28 cellular contexts compared by ENCODE assay signal in the genomic region with DNA sequence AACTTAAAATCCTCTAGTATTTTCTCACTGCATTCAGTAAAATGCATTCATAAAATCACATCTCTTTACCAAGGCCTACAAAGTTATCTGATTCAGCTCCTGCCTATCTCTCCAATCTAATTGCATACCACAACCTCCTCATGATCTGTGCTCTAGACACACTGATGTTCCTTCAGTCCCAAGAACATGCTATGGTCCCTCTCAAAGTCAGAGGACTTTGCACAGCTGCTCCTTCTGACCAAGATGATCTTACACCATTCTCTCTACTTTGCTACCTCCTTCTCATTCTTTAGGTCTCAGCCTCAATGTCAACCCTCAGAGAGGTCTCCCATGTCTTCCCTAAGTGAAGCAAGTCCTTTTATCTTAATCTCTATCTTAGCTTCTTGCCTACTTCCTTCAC. TPM values are rescaled to one million over a fixed set of nuclear protein-coding genes. Genes with fewer than 3 reads are reported as not detected.
A peak's percentile ranks its signal among the peaks of the same experiment; 100 is the strongest.
DNase-seq lines count a peak whose midpoint lies in the region; ATAC-seq, FAIRE-seq and TF ChIP-seq lines count a peak whose summit lies in the region.
"Had no signal": no experiment of that assay in that cellular context is flagged by ENCODE, and none has a peak within 500 bp of the region (broad histone marks: within the 10 kb centered on the region; RNA-seq: fewer than 3 reads in every experiment).

No MANE protein-coding gene starts in this region.

- H3K9ac ChIP-seq in SK-N-SH: peak overlapping the region; percentile 48; the same call in 1 of the 2 replicates
- H3K9ac ChIP-seq in kidney (ENCODE audit: low read length in 2 of 2): no peak overlapping the region
- no peak overlapping the region for H3K9ac ChIP-seq in endodermal cell (ENCODE audit: extremely low read depth, low read length, poor library complexity, severe bottlenecking)

- no peak for FAIRE-seq in kidney (lab: Jason Lieb, UNC)

- H3K79me2 ChIP-seq in SK-N-SH (ENCODE audit: insufficient read depth): no peaks in the 10 kb centered on the region

- intact Hi-C loops in MCF 10A (cut with micrococcal nuclease): loop anchor here (5.0 kb wide), 2 partner anchors 43 to 213 kb away; a partner anchor contains a TSS
- intact Hi-C loops in breast epithelium (cut with DNase I; ENCODE audit: low total_unique reads): no loop called here
- intact Hi-C loops in tibial artery (cut with DNase I; ENCODE audit: low total_unique reads): no loop called here
- intact Hi-C loops in kidney (cut with DNase I): no loop called here

- no peaks in the 10 kb centered on the region for H3K9me3 Mint-ChIP-seq in MCF 10A (ENCODE audit: unreplicated experiment)
- no peaks in the 10 kb centered on the region for H3K9me3 Mint-ChIP-seq in endodermal cell
- H3K9me3 Mint-ChIP-seq: activated T-cell treated with anti-CD3 and anti-CD28 coated beads, Interleukin-2, amount 50 U/mL, for 24 hours; central memory CD8-positive, alpha-beta T cell; H9; stimulated activated naive CD8-positive, alpha-beta T cell treated with anti-CD3 and anti-CD28 coated beads, Interleukin-15, Interleukin-2, amounts not matched to agents 100 ng/mL and 50 ng/mL, for 24 hours had no signal

- no peak for TF ChIP-seq EP300 in SK-N-SH (IDR thresholded peaks at IDR 0.05; ENCODE audit: borderline replicate concordance in 1 of 2, low read depth in 1 of 2, low read length in 1 of 2)

- DNase-seq in MCF 10A (ENCODE audit: unreplicated experiment) (no peak), breast epithelium (ENCODE audit: low spot score in 2 of 2) (no peak), SK-N-SH (no peak), foreskin keratinocyte (no peak), tibial artery (no peak), kidney (no peak), endodermal cell (no peak), NCI-H446 treated with DMSO at 0.1 percent for 48 hours (lab: John Stamatoyannopoulos, UW) (no peak)
- DNase-seq: activated CD4-positive, alpha-beta T cell treated with anti-CD3 and anti-CD28 coated beads for 36 hours; activated CD8-positive, alpha-beta memory T cell treated with anti-CD3 and anti-CD28 coated beads for 24 hours; activated naive CD4-positive, alpha-beta T cell treated with Interleukin-2 at 50 U/mL for 16 hours; activated T-cell treated with anti-CD3 and anti-CD28 coated beads, Interleukin-2, amount 50 U/mL, for 24 hours; anterior cingulate cortex; erythroblast; gastrocnemius medialis; H9; KBM-7; NCI-H187; NCI-H748 treated with DMSO at 0.1 percent for 48 hours; SHP77; stimulated activated CD4-positive, alpha-beta T cell treated with anti-CD3 and anti-CD28 coated beads, Interleukin-4, amount 100 ng/mL, for 24 hours; T-helper 1 cell had no signal

- H3K4me1 ChIP-seq in breast epithelium: no peaks in the 10 kb centered on the region
- H3K4me1 ChIP-seq in SK-N-SH (ENCODE audit: control insufficient read depth in 1 of 2, insufficient read depth in 2 of 2, low read depth in 1 of 2, low read length in 1 of 2): peaks cover 0 to 61% of the 10 kb centered on the region in 2 experiments; a peak in 3 of 4 replicates
- peaks cover 31% of the 10 kb centered on the region for H3K4me1 ChIP-seq in foreskin keratinocyte
- H3K4me1 ChIP-seq in tibial artery: peaks cover 0 to 48% (median 17%) of the 10 kb centered on the region in 4 donors
- no peaks in the 10 kb centered on the region for H3K4me1 ChIP-seq in kidney (ENCODE audit: control insufficient read depth in 1 of 2, insufficient read depth in 1 of 2, low read depth in 1 of 2, low read length in 2 of 2)
- H3K4me1 ChIP-seq in endodermal cell (ENCODE audit: control insufficient read depth, insufficient read depth, low read length): peaks cover 8% of the 10 kb centered on the region

- no peak for TF ChIP-seq POLR2A in breast epithelium (IDR thresholded peaks at IDR 0.05)

- H3K36me3 ChIP-seq in breast epithelium (no peaks in the 10 kb centered on the region), SK-N-SH (replicated peaks in 1 of 2; ENCODE audit: control insufficient read depth in 1 of 2, insufficient read depth in 2 of 2, low read length in 1 of 2) (no peaks in the 10 kb centered on the region), tibial artery (no peaks in the 10 kb centered on the region), kidney (ENCODE audit: control insufficient read depth in 1 of 2, insufficient read depth in 2 of 2, low read length in 2 of 2) (no peaks in the 10 kb centered on the region), endodermal cell (ENCODE audit: control insufficient read depth, insufficient read depth, low read length) (no peaks in the 10 kb centered on the region)
- H3K36me3 ChIP-seq: gastrocnemius medialis, neutrophil had no signal

- peak; percentile 1 for ATAC-seq in foreskin keratinocyte
- ATAC-seq: activated CD4-positive, alpha-beta T cell treated with anti-CD3 and anti-CD28 coated beads for 36 hours had no signal

- no peaks in the 10 kb centered on the region for H4K20me1 ChIP-seq in SK-N-SH (ENCODE audit: insufficient read depth)

- H3K27me3 Mint-ChIP-seq in MCF 10A (ENCODE audit: insufficient read depth, unreplicated experiment): no peaks in the 10 kb centered on the region
- no peaks in the 10 kb centered on the region for H3K27me3 Mint-ChIP-seq in endodermal cell (ENCODE audit: insufficient read depth)
- H3K27me3 Mint-ChIP-seq: type B pancreatic cell had no signal

- H3K4me3 ChIP-seq in breast epithelium (no peak overlapping the region), SK-N-SH (ENCODE audit: low read depth in 2 of 2, low read length in 1 of 2) (no peak overlapping the region), tibial artery (no peak overlapping the region), kidney (ENCODE audit: low read length in 2 of 2) (no peak overlapping the region), endodermal cell (ENCODE audit: low read length) (no peak overlapping the region)
- H3K4me3 ChIP-seq: gastrocnemius medialis had no signal

- H3K27ac ChIP-seq in breast epithelium (peak overlapping the region in 1 of 2 donors; percentile 17), SK-N-SH (ENCODE audit: low read depth in 2 of 2, low read length in 1 of 2) (peak overlapping the region; percentile 82 to 99), foreskin keratinocyte (peak overlapping the region; percentile 21), tibial artery (peak overlapping the region; percentile 39 to 54), kidney (ENCODE audit: low read depth in 2 of 2, low read length in 2 of 2) (no peak overlapping the region), endodermal cell (ENCODE audit: low read depth, low read length) (no peak overlapping the region)
- H3K27ac ChIP-seq: 22Rv1, gastrocnemius medialis, neutrophil had no signal

- peaks cover 5% of the 10 kb centered on the region for H3K36me3 Mint-ChIP-seq in MCF 10A (ENCODE audit: insufficient read depth, unreplicated experiment)
- no peaks in the 10 kb centered on the region for H3K36me3 Mint-ChIP-seq in endodermal cell (ENCODE audit: low read depth)
- H3K36me3 Mint-ChIP-seq: type B pancreatic cell had no signal

- peaks cover 66% of the 10 kb centered on the region for H3F3A ChIP-seq in SK-N-SH (replicated peaks; ENCODE audit: insufficient read depth)

- POLR2A ChIA-PET in MCF 10A (lab: Yijun Ruan, JAX) (interaction anchor here (0.6 to 8.2 kb wide), 18 partner anchors 10 to 360 kb away, joined by 3 to 109 read pairs (median 6); a partner anchor contains a TSS), SK-N-SH (lab: Yijun Ruan, JAX) (no interaction called here)

- H2AFZ ChIP-seq in SK-N-SH (ENCODE audit: low read depth): no peak overlapping the region

- CTCF ChIA-PET in MCF 10A (lab: Yijun Ruan, JAX) (interaction anchor here (0.6 to 3.4 kb wide), 9 partner anchors 11 to 396 kb away, joined by 3 to 18 read pairs (median 4); a partner anchor contains a TSS), SK-N-SH (lab: Yijun Ruan, JAX) (no interaction called here)

- no peak for TF ChIP-seq RAD21 in SK-N-SH (IDR thresholded peaks at IDR 0.05; ENCODE audit: low read length)

- peak overlapping the region; percentile 43 for H3K27ac Mint-ChIP-seq in MCF 10A (ENCODE audit: low read depth, unreplicated experiment)
- no peak overlapping the region for H3K27ac Mint-ChIP-seq in endodermal cell
- H3K27ac Mint-ChIP-seq: activated CD4-positive, alpha-beta T cell treated with anti-CD3 and anti-CD28 coated beads for 36 hours; activated T-cell treated with anti-CD3 and anti-CD28 coated beads, Interleukin-2, amount 50 U/mL, for 24 hours; B cell; H9; stimulated activated naive CD8-positive, alpha-beta T cell treated with anti-CD3 and anti-CD28 coated beads, Interleukin-15, Interleukin-2, amounts not matched to agents 100 ng/mL and 50 ng/mL, for 24 hours; type B pancreatic cell had no signal

- no TSS peak for BruUV-seq in MCF 10A (replicated peaks; lab: Mats Ljungman, UMichigan)

- peak overlapping the region; percentile 47 for H3K4me2 ChIP-seq in SK-N-SH

- H3K4me3 Mint-ChIP-seq in MCF 10A (ENCODE audit: unreplicated experiment) (no peak overlapping the region), endodermal cell (no peak overlapping the region)
- H3K4me3 Mint-ChIP-seq: activated CD4-positive, alpha-beta T cell treated with anti-CD3 and anti-CD28 coated beads for 36 hours; activated T-cell treated with anti-CD3 and anti-CD28 coated beads, Interleukin-2, amount 50 U/mL, for 24 hours; B cell; central memory CD8-positive, alpha-beta T cell; H9; stimulated activated naive CD8-positive, alpha-beta T cell treated with anti-CD3 and anti-CD28 coated beads, Interleukin-15, Interleukin-2, amounts not matched to agents 100 ng/mL and 50 ng/mL, for 24 hours; type B pancreatic cell had no signal

- no peaks in the 10 kb centered on the region for H3K9me3 ChIP-seq in breast epithelium
- H3K9me3 ChIP-seq in SK-N-SH: no peaks in the 10 kb centered on the region
- no peaks in the 10 kb centered on the region for H3K9me3 ChIP-seq in tibial artery
- H3K9me3 ChIP-seq in kidney (ENCODE audit: control insufficient read depth in 1 of 2, low read length in 2 of 2): no peaks in the 10 kb centered on the region
- H3K9me3 ChIP-seq in endodermal cell (ENCODE audit: control insufficient read depth, low read length): no peaks in the 10 kb centered on the region
- H3K9me3 ChIP-seq: gastrocnemius medialis, neutrophil had no signal

- no peak for TF ChIP-seq CTCF in MCF 10A (IDR thresholded peaks at IDR 0.05; ENCODE audit: unreplicated experiment)
- TF ChIP-seq CTCF in breast epithelium (IDR thresholded peaks at IDR 0.05): no peak
- TF ChIP-seq CTCF in SK-N-SH (IDR thresholded peaks at IDR 0.05): no peak
- no peak for TF ChIP-seq CTCF in foreskin keratinocyte (conservative IDR thresholded peaks at IDR 0.05)
- no peak for TF ChIP-seq CTCF in tibial artery (IDR thresholded peaks at IDR 0.05)
- TF ChIP-seq CTCF in kidney (IDR thresholded peaks at IDR 0.05; ENCODE audit: borderline replicate concordance, extremely low read depth, insufficient read depth): no peak
- TF ChIP-seq CTCF in endodermal cell (conservative IDR thresholded peaks at IDR 0.05): no peak

- H3K9me2 ChIP-seq in SK-N-SH: no peaks in the 10 kb centered on the region

- H3K4me1 Mint-ChIP-seq in MCF 10A (ENCODE audit: insufficient read depth, unreplicated experiment) (peaks cover 42% of the 10 kb centered on the region), endodermal cell (peaks cover 5% of the 10 kb centered on the region)
- H3K4me1 Mint-ChIP-seq: activated CD4-positive, alpha-beta T cell treated with anti-CD3 and anti-CD28 coated beads for 36 hours; central memory CD8-positive, alpha-beta T cell; H9 had no signal

- H3K27me3 ChIP-seq in breast epithelium (no peaks in the 10 kb centered on the region), SK-N-SH (ENCODE audit: insufficient read depth) (no peaks in the 10 kb centered on the region), foreskin keratinocyte (no peaks in the 10 kb centered on the region), tibial artery (no peaks in the 10 kb centered on the region), endodermal cell (ENCODE audit: control insufficient read depth, insufficient read depth, low read length, poor library complexity, severe bottlenecking) (no peaks in the 10 kb centered on the region)
- H3K27me3 ChIP-seq: gastrocnemius medialis, neutrophil had no signal

RNA-seq across cellular contexts. Expression of a gene that starts 45.5 kb away (rescaled TPM):
- 225 and 267 TPM in 2 replicates for total RNA-seq in MCF 10A (2022)
- total RNA-seq in breast epithelium: 100 to 1,000 TPM; 117 to 729 (median 154) TPM
- polyA plus RNA-seq in SK-N-SH (2012; rRNA removed): 968 and 1,061 TPM in 2 replicates
- 882 and 1,015 TPM in 2 replicates for polyA plus RNA-seq in SK-N-SH (2012; cell fraction: cytosol; rRNA removed)
- polyA plus RNA-seq in SK-N-SH (2012; cell fraction: nucleus; rRNA removed): 515 and 554 TPM in 2 replicates
- total RNA-seq in foreskin keratinocyte: 1,286 and 1,415 TPM in 2 replicates
- polyA plus RNA-seq in foreskin keratinocyte: 706 and 882 TPM in 2 replicates
- 67.2 TPM for total RNA-seq in kidney
- 15.7 TPM for polyA plus RNA-seq in kidney (ENCODE audit: insufficient read depth, low read depth, low replicate concordance)
- total RNA-seq in endodermal cell: 1 to 10 TPM; 4.9 to 8.8 TPM
- polyA plus RNA-seq in endodermal cell (2013, experiment 1 of 2): 7.3 TPM
- polyA plus RNA-seq in endodermal cell (2013, experiment 2 of 2): 9.3 TPM

Comparison
In these comparisons a context has a peak if more than half of its experiments do, and no peak if none do; other contexts are left out.
1. H3K27ac ChIP-seq: peak in SK-N-SH (2 of 2), foreskin keratinocyte (single experiment) and tibial artery (2 of 2); none in kidney (0 of 2) and endodermal cell (single experiment).